In the genomic region with DNA sequence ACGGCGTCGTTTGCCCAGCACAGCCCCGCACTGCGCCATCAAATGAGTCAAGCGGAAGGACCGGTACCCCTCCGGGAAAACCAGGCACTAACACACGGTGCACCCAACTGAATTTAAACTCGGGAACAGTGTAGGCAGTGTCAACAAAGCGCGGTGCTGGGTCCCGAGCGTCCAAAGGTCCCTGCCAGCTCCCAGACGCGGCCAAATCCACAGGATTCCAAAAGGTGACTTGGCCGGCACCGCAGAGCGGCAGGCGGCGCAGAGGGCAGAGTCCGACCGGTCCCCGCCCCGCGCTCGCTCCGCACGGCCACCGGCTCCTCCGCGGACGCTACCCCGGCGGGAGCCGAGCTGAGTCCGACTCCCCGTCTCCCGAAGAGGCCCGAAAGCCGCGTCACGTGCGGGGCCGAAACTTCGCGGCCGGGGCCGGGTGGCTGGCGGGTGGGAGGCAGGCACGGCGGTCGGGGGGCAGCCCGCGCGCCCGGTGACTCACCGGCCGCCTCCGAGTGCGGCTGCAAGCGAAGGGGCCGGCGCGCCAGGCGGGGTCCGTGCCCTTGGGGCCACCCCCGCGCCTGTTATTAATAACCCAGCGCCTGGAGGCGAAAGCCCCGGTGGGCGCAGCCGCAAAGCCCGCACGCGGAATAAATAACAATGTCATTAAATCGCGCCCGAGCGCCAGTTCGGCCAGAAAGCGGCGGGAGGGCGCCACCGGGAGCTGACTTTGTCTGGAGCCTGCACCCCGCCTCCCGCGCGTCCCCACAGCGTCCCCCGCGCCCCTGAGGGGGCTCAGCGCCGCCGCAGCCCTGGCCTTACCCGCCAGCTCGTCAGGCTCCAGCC, we compare ENCODE assay signal across 8 cellular contexts. TPM values are rescaled to one million over a fixed set of nuclear protein-coding genes. Genes with fewer than 3 reads are reported as not detected.
DNase-seq lines count a peak whose midpoint lies in the region; ATAC-seq, FAIRE-seq and TF ChIP-seq lines count a peak whose summit lies in the region.

No MANE protein-coding gene starts in this region.

- no peaks in the 10 kb centered on the region for H3K27me3 ChIP-seq in Peyer's patch
- peaks cover 10 to 11% of the 10 kb centered on the region in 2 experiments; a peak in 4 of 5 replicates for H3K27me3 ChIP-seq in K562 (ENCODE audit: control insufficient read depth in 2 of 2, insufficient read depth in 2 of 2, low read length in 2 of 2)

- peak in 1 of 6 experiments; percentile 7 for TF ChIP-seq CTCF in Peyer's patch (IDR thresholded peaks at IDR 0.05)
- TF ChIP-seq CTCF in K562 (IDR thresholded peaks at IDR 0.05 in 2 of 3, conservative IDR thresholded peaks at IDR 0.05 in 1 of 3; ENCODE audit: insufficient read depth in 2 of 3, low read depth in 1 of 3, low read length in 3 of 3) = no peak; a peak in 1 of 6 replicates

- peak; percentile 48 for DNase-seq in DMS79 treated with DMSO at 0.1 percent for 48 hours (lab: John Stamatoyannopoulos, UW)
- DNase-seq in Peyer's patch = peak; percentile 55 to 92 (median 87)
- DNase-seq in K562 (ENCODE audit: extremely low read depth in 1 of 4, low spot score in 3 of 4) = peak; percentile 54 to 67 (median 66)
- peak; percentile 88 for DNase-seq in retina
- DNase-seq in stimulated activated naive CD4-positive, alpha-beta T cell treated with Interleukin-2 at 50 U/mL for 16 hours (lab: John Stamatoyannopoulos, UW) = no peak

- H3K27ac ChIP-seq in Peyer's patch (peak overlapping the region; percentile 96 to 99 (median 98)), K562 (ENCODE audit: extremely low read depth, low read depth, low read length) (peak overlapping the region; percentile 68; the same call in 1 of the 3 replicates)

- H2AFZ ChIP-seq in K562 (ENCODE audit: low read depth, low read length) = peak overlapping the region; percentile 88

- CTCF ChIA-PET in K562 (lab: Yijun Ruan, JAX; ENCODE audit: low intra/inter-chr PET ratio) = interaction anchor here (0.6 kb wide), 1 partner anchor 444 kb away, joined by 3 read pairs; no protein-coding TSS in a partner anchor

- H3K9ac ChIP-seq in K562 (ENCODE audit: insufficient read depth in 1 of 2, low read depth in 2 of 2, low read length in 2 of 2) = peak overlapping the region; percentile 61 to 94; a peak in 3 of 4 replicates

- intact Hi-C loops in K562 (cut with micrococcal nuclease) = no loop called here

- no peaks in the 10 kb centered on the region for H3K9me3 ChIP-seq in Peyer's patch
- no peaks in the 10 kb centered on the region for H3K9me3 ChIP-seq in K562 (replicated peaks; ENCODE audit: control insufficient read depth, insufficient read depth, low read depth, low read length)

- peak overlapping the region; percentile 68 to 98 (median 95) for H3K4me3 ChIP-seq in Peyer's patch
- H3K4me3 ChIP-seq in K562 = peak overlapping the region; percentile 86
- peak overlapping the region; percentile 82 for H3K4me3 ChIP-seq in iPS-11a (ENCODE audit: low read depth, low read length)

- BruUV-seq in K562 (replicated peaks; lab: Mats Ljungman, UMichigan) = no TSS peak

- TF ChIP-seq EP300 in K562 (IDR thresholded peaks at IDR 0.05; ENCODE audit: low read length) = no peak

- H3K4me2 ChIP-seq in K562 (ENCODE audit: insufficient read depth, low read length) = peak overlapping the region; percentile 86

- no peaks in the 10 kb centered on the region for H3K9me1 ChIP-seq in K562 (ENCODE audit: control insufficient read depth, insufficient read depth, low read length)

- FAIRE-seq in K562 (lab: Jason Lieb, UNC) = no peak

- TF ChIP-seq RAD21 in K562 (CRISPR knock-in tag; conservative IDR thresholded peaks at IDR 0.05 in 1 of 2, IDR thresholded peaks at IDR 0.05 in 1 of 2) = 0 out of 4 replicates have a peak, but pooled peaks have one; percentile 6 to 9

- peak; percentile 12 for ATAC-seq in GM19468 (IDR thresholded peaks at IDR 0.05; ENCODE audit: extremely low read depth, unreplicated experiment)
- ATAC-seq in HG03558 (IDR thresholded peaks at IDR 0.05; ENCODE audit: extremely low read depth, unreplicated experiment) = peak; percentile 14
- ATAC-seq in K562 = peak; percentile 78

- POLR2A ChIA-PET in K562 (lab: Yijun Ruan, JAX) = interaction anchor here (0.5 to 1.5 kb wide), 8 partner anchors 12 to 108 kb away, joined by 3 to 4 read pairs (median 3); no protein-coding TSS in a partner anchor

- no peaks in the 10 kb centered on the region for H4K20me1 ChIP-seq in K562 (replicated peaks; ENCODE audit: control insufficient read depth, insufficient read depth, low read length)

- no peaks in the 10 kb centered on the region for H3K36me3 ChIP-seq in Peyer's patch
- H3K36me3 ChIP-seq in K562 (ENCODE audit: control insufficient read depth, insufficient read depth, low read length) = no peaks in the 10 kb centered on the region

- in situ Hi-C loops in K562 (cut with MboI) = no loop called here

- WGBS in K562 (ENCODE audit: insufficient coverage, low coverage, missing lambda C conversion rate) = under 1% methylated on average over 52 of the region's 98 CpGs

- no peaks in the 10 kb centered on the region for H3K79me2 ChIP-seq in K562 (ENCODE audit: control insufficient read depth, insufficient read depth, low read length)

- TF ChIP-seq POLR2A in Peyer's patch (IDR thresholded peaks at IDR 0.05) = peak; percentile 41 to 57
- 0 out of 2 replicates have a peak, but pooled peaks have one; percentile 13 for TF ChIP-seq POLR2A in K562 (conservative IDR thresholded peaks at IDR 0.05)

- no peaks in the 10 kb centered on the region for H3K4me1 ChIP-seq in Peyer's patch
- H3K4me1 ChIP-seq in K562 (replicated peaks in 1 of 2; ENCODE audit: control insufficient read depth in 2 of 2, insufficient read depth in 2 of 2, low read length in 2 of 2) = peaks cover 2 to 20% of the 10 kb centered on the region in 2 experiments; a peak in 4 of 5 replicates

TF ChIP-seq in K562, 482 proteins besides CTCF, POLR2A, EP300 and RAD21 (continues in another document):
- no peak for TF ChIP-seq ESRRA (IDR thresholded peaks at IDR 0.05; ENCODE audit: borderline replicate concordance, low read depth)
- TF ChIP-seq CREM (IDR thresholded peaks at IDR 0.05; ENCODE audit: low read depth) = peak; percentile 60
- 0 out of 4 replicates have a peak, but pooled peaks of 1 of the 2 experiments have one; percentile 37 for TF ChIP-seq TEAD1 (CRISPR knock-in tag; IDR thresholded peaks at IDR 0.05)
- 0 out of 2 replicates have a peak, but pooled peaks have one; percentile 34 for TF ChIP-seq ZBTB17 (CRISPR knock-in tag; IDR thresholded peaks at IDR 0.05)
- no peak for TF ChIP-seq CBX5 (IDR thresholded peaks at IDR 0.05; ENCODE audit: borderline replicate concordance, low read depth)
- 0 out of 4 replicates have a peak, but pooled peaks of 1 of the 2 experiments have one; percentile 40 for TF ChIP-seq MAZ (CRISPR knock-in tag; conservative IDR thresholded peaks at IDR 0.05 in 1 of 2, IDR thresholded peaks at IDR 0.05 in 1 of 2)
- TF ChIP-seq, protein P1, sequence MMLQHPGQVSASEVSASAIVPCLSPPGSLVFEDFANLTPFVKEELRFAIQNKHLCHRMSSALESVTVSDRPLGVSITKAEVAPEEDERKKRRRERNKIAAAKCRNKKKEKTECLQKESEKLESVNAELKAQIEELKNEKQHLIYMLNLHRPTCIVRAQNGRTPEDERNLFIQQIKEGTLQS (IDR thresholded peaks at IDR 0.05) = 0 out of 2 replicates have a peak, but pooled peaks have one; percentile 22
- TF ChIP-seq, protein P1 (CRISPR knock-in tag; conservative IDR thresholded peaks at IDR 0.05) = no peak
- TF ChIP-seq RBM22 (IDR thresholded peaks at IDR 0.05; ENCODE audit: low read depth, low read length, poor library complexity, severe bottlenecking) = no peak
- no peak for TF ChIP-seq ZKSCAN8 (CRISPR knock-in tag; IDR thresholded peaks at IDR 0.05)
- TF ChIP-seq RBFOX2 (IDR thresholded peaks at IDR 0.05; ENCODE audit: low read depth, low read length) = peak; percentile 53
- TF ChIP-seq PHB2 (IDR thresholded peaks at IDR 0.05; ENCODE audit: low read depth) = no peak
- TF ChIP-seq IRF9 (tag; IDR thresholded peaks at IDR 0.05) = no peak
- no peak for TF ChIP-seq NELFE (IDR thresholded peaks at IDR 0.05; ENCODE audit: insufficient read depth, insufficient read length)
- TF ChIP-seq MCM7 (IDR thresholded peaks at IDR 0.05) = no peak
- no peak for TF ChIP-seq NCOA1 (IDR thresholded peaks at IDR 0.05; ENCODE audit: low read depth)
- peak; percentile 42; the same call in 1 of the 2 replicates for TF ChIP-seq ZFX (CRISPR knock-in tag; IDR thresholded peaks at IDR 0.05)

RNA-seq across cellular contexts. Expression of gene DENND5B, which starts 0.8 kb away (rescaled TPM):
- total RNA-seq in Peyer's patch (10 to 100 TPM; 32.2 to 59.2 (median 57.2) TPM), K562 (2014; rRNA removed) (2.1 and 3.6 TPM in 2 replicates), K562 (2014; rRNA removed; fragmentation: Illumina TruSeq; extraction: Trizol) (4.7 and 5.0 TPM in 2 replicates), K562 (2015; rRNA removed; fragmentation: Illumina TruSeq; extraction: Trizol) (3.6 and 4.0 TPM in 2 replicates), K562 (2021) (4.5 and 5.0 TPM in 2 replicates)
- 7.0 and 7.7 TPM in 2 replicates for total RNA-seq in K562 (2011; cell fraction: chromatin; rRNA removed; ENCODE audit: low replicate concordance)
- 3.3 and 3.8 TPM in 2 replicates for total RNA-seq in K562 (2011; cell fraction: nucleolus; rRNA removed)
- 4.1 and 5.4 TPM in 2 replicates for total RNA-seq in K562 (2011; cell fraction: nucleoplasm; rRNA removed)
- polyA plus RNA-seq in K562 (2011; rRNA removed) (6.0 and 11.8 TPM in 2 replicates), K562 (2014; fragmentation: Illumina TruSeq; extraction: Trizol) (3.5 and 3.9 TPM in 2 replicates), K562 (2014; fragmentation: Nextera tagmentation; extraction: Ambion mirVana) (1 to 10 TPM in 1 of 2 experiments, under 1 TPM in 1; 0.99 to 1.2 TPM), K562 (2014; rRNA removed) (3.6 and 3.8 TPM in 2 replicates)
- 3.4 and 9.1 TPM in 2 replicates for polyA plus RNA-seq in K562 (2011; cell fraction: cytosol; rRNA removed)
- polyA plus RNA-seq in K562 (2011; cell fraction: nucleus; rRNA removed) = 1.5 and 4.8 TPM in 2 replicates
- polyA plus RNA-seq in K562 (2012) = 2.2 and 2.5 TPM in 2 replicates
- 6.9 and 16.9 TPM in 2 replicates for polyA minus RNA-seq in K562 (2011; rRNA and poly(A)+ RNA removed)
- polyA minus RNA-seq in K562 (2011; cell fraction: cytosol; rRNA and poly(A)+ RNA removed) = 2.9 and 7.9 TPM in 2 replicates
- 1.5 and 6.8 TPM in 2 replicates for polyA minus RNA-seq in K562 (2011; cell fraction: nucleus; rRNA and poly(A)+ RNA removed)

Comparison
In these comparisons a context has a peak if more than half of its experiments do, and no peak if none do; other contexts are left out.
1. ATAC-seq: peak in every context shown above with its lines; median percentile 78 in K562; 14 in HG03558; 12 in GM19468.